In genomic region chr9:117488659-117489058, GRCh38 we compare ENCODE assay signal across 21 cellular contexts.
DNase-seq lines count a peak whose midpoint lies in the region; ATAC-seq and TF ChIP-seq lines count a peak whose summit lies in the region.
"Had no signal": no experiment of that assay in that cellular context is flagged by ENCODE, and none has a peak within 500 bp of the region (broad histone marks: within the 10 kb centered on the region; RNA-seq: fewer than 3 reads in every experiment).

No MANE protein-coding gene starts in this region.

- H3K9ac ChIP-seq in DND-41 (ENCODE audit: low read depth, low read length), result no peak overlapping the region
- H3K9ac ChIP-seq: BLaER1 had no signal

- no peaks in the 10 kb centered on the region for H3K36me3 Mint-ChIP-seq in naive thymus-derived CD8-positive, alpha-beta T cell
- H3K36me3 Mint-ChIP-seq: CD14-positive monocyte; CD4-positive, alpha-beta memory T cell; IgD-negative memory B cell had no signal

- intact Hi-C loops in right lobe of liver (cut with DNase I), result no loop called here

- peak overlapping the region; percentile 54 for H3K27ac ChIP-seq in DND-41 (ENCODE audit: low read length)
- peak overlapping the region; percentile 67; the same call in 1 of the 2 replicates for H3K27ac ChIP-seq in VCaP
- peak overlapping the region in 2 of 3 donors; percentile 71 to 86 for H3K27ac ChIP-seq in right lobe of liver
- H3K27ac ChIP-seq: 22Rv1, A549, BLaER1 had no signal

- POLR2A ChIA-PET in naive thymus-derived CD8-positive, alpha-beta T cell (lab: Charles Lee), result interaction anchor here (0.7 kb wide), 1 partner anchor 40 kb away, joined by 3 read pairs; no protein-coding TSS in a partner anchor

- WGBS in right lobe of liver (ENCODE audit: insufficient coverage, low coverage, low lambda C conversion rate, missing lambda C conversion rate), result 93% methylated on average over 2 of the region's 4 CpGs

- H3K27ac Mint-ChIP-seq in naive thymus-derived CD8-positive, alpha-beta T cell, result no peak overlapping the region
- H3K27ac Mint-ChIP-seq: CD14-positive monocyte; CD4-positive, alpha-beta memory T cell; HFFc6; IgD-negative memory B cell had no signal

- H3K4me1 ChIP-seq in DND-41 (ENCODE audit: insufficient read depth, low read length) (peaks cover 27% of the 10 kb centered on the region), right lobe of liver (peaks cover 0 to 49% (median 21%) of the 10 kb centered on the region in 4 donors)
- H3K4me1 ChIP-seq: A549 had no signal

- H3K9me3 ChIP-seq in DND-41 (ENCODE audit: insufficient read depth, low read length, severe bottlenecking) (no peaks in the 10 kb centered on the region), right lobe of liver (no peaks in the 10 kb centered on the region)
- H3K9me3 ChIP-seq: A549, BLaER1 had no signal

- H3K4me1 Mint-ChIP-seq in naive thymus-derived CD8-positive, alpha-beta T cell, result peaks cover 0 to 3% (median 0%) of the 10 kb centered on the region in 4 donors
- H3K4me1 Mint-ChIP-seq: CD14-positive monocyte; CD4-positive, alpha-beta memory T cell; IgD-negative memory B cell had no signal

- H3K27me3 Mint-ChIP-seq in naive thymus-derived CD8-positive, alpha-beta T cell, result peaks cover 6 to 20% (median 8%) of the 10 kb centered on the region in 5 donors

- TF ChIP-seq CTCF in DND-41 (IDR thresholded peaks at IDR 0.05; ENCODE audit: borderline replicate concordance, extremely low read depth, low read length, poor library complexity, severe bottlenecking) (no peak), VCaP (conservative IDR thresholded peaks at IDR 0.05) (no peak), right lobe of liver (IDR thresholded peaks at IDR 0.05) (no peak)

- peak; percentile 53 for DNase-seq in DMS53 (lab: John Stamatoyannopoulos, UW)
- no peak for DNase-seq in DMS53 treated with DMSO at 0.1 percent for 48 hours (lab: John Stamatoyannopoulos, UW; ENCODE audit: unreplicated experiment)
- DNase-seq in DND-41, result no peak
- no peak for DNase-seq in right lobe of liver
- no peak for DNase-seq in glomerular visceral epithelial cell (ENCODE audit: extremely low spot score)
- DNase-seq in NCI-H1092 treated with DMSO at 0.1 percent for 48 hours (lab: John Stamatoyannopoulos, UW), result no peak
- no peak for DNase-seq in naive thymus-derived CD8-positive, alpha-beta T cell
- DNase-seq: Calu3; CD4-positive, alpha-beta memory T cell; EL; GOT3; H7; HFFc6 had no signal

- H3K27me3 ChIP-seq in DND-41 (ENCODE audit: insufficient read depth, low read length, poor library complexity) (no peaks in the 10 kb centered on the region), right lobe of liver (no peaks in the 10 kb centered on the region)
- H3K27me3 ChIP-seq: BLaER1 had no signal

- no peaks in the 10 kb centered on the region for H3K79me2 ChIP-seq in DND-41 (ENCODE audit: insufficient read depth, low read length)

- H3K4me3 ChIP-seq in DND-41 (ENCODE audit: low read depth in 1 of 2, low read length in 2 of 2) (no peak overlapping the region), right lobe of liver (no peak overlapping the region)
- H3K4me3 ChIP-seq: A549, BLaER1, GM12878 had no signal

- no peaks in the 10 kb centered on the region for H4K20me1 ChIP-seq in DND-41 (ENCODE audit: insufficient read depth, low read length)
- H4K20me1 ChIP-seq: BLaER1 had no signal

- H3K36me3 ChIP-seq in DND-41 (ENCODE audit: insufficient read depth, low read length) (no peaks in the 10 kb centered on the region), right lobe of liver (no peaks in the 10 kb centered on the region)
- H3K36me3 ChIP-seq: BLaER1 had no signal

- H3K4me2 ChIP-seq in DND-41 (ENCODE audit: insufficient read depth, low read length), result no peak overlapping the region
- H3K4me2 ChIP-seq: BLaER1 had no signal

- ATAC-seq in DND-41 (ENCODE audit: insufficient read depth, low read depth) (no peak), right lobe of liver (no peak)
- no peak for ATAC-seq in naive thymus-derived CD8-positive, alpha-beta T cell
- ATAC-seq: A549, HCT116 had no signal

- TF ChIP-seq POLR2A in right lobe of liver (IDR thresholded peaks at IDR 0.05), result no peak

- peaks cover 0 to 7% (median 0%) of the 10 kb centered on the region in 9 donors for H3K9me3 Mint-ChIP-seq in naive thymus-derived CD8-positive, alpha-beta T cell
- H3K9me3 Mint-ChIP-seq: CD14-positive monocyte, IgD-negative memory B cell had no signal

- H2AFZ ChIP-seq in DND-41 (ENCODE audit: low read depth, low read length), result peak overlapping the region; percentile 59; the same call in 1 of the 2 replicates

- H3K4me3 Mint-ChIP-seq in naive thymus-derived CD8-positive, alpha-beta T cell, result no peak overlapping the region
- H3K4me3 Mint-ChIP-seq: CD14-positive monocyte; CD4-positive, alpha-beta memory T cell; HFFc6; IgD-negative memory B cell had no signal
